ENCODE assay signal across 8 cellular contexts in genomic region chr22:46115755-46116490, GRCh38. TPM values are rescaled to one million over a fixed set of nuclear protein-coding genes. Genes with fewer than 3 reads are reported as not detected.
DNase-seq lines count a peak whose midpoint lies in the region; ATAC-seq and TF ChIP-seq lines count a peak whose summit lies in the region.

No MANE protein-coding gene starts in this region.

- peaks cover 3 to 9% of the 10 kb centered on the region in 2 experiments; a peak in 2 of 4 replicates for H3K36me3 ChIP-seq in HCT116 (ENCODE audit: control insufficient read depth in 1 of 2, insufficient read depth in 2 of 2, low read length in 2 of 2)
- H3K36me3 ChIP-seq in subcutaneous abdominal adipose tissue (ENCODE audit: control insufficient read depth in 5 of 5, insufficient read depth in 5 of 5, low read length in 5 of 5), result peaks cover 0 to 38% (median 27%) of the 10 kb centered on the region in 5 donors

- RAD21 ChIA-PET in HCT116 (lab: Charles Lee; ENCODE audit: low non-redundant PET in 1 of 2, low total read pairs in 2 of 2, uncharacterized antibody in 2 of 2, unreplicated experiment in 2 of 2), result interaction anchor here (0.8 to 1.8 kb wide), 5 partner anchors 109 to 120 kb away, joined by 3 to 27 read pairs (median 6); no protein-coding TSS in a partner anchor

- H3K9me3 ChIP-seq in HCT116 (ENCODE audit: control insufficient read depth in 1 of 2, insufficient read depth in 1 of 2, low read depth in 1 of 2, low read length in 2 of 2) (no peaks in the 10 kb centered on the region), subcutaneous abdominal adipose tissue (ENCODE audit: control insufficient read depth in 5 of 5, low read length in 5 of 5) (no peaks in the 10 kb centered on the region)

- no peaks in the 10 kb centered on the region for H4K20me1 ChIP-seq in HCT116 (ENCODE audit: insufficient read depth)

- TF ChIP-seq RAD21 in HCT116 (IDR thresholded peaks at IDR 0.05; ENCODE audit: low read depth), result no peak

- no peak for TF ChIP-seq CTCF in HCT116 (IDR thresholded peaks at IDR 0.05 in 2 of 3, conservative IDR thresholded peaks at IDR 0.05 in 1 of 3; ENCODE audit: borderline replicate concordance in 1 of 3, insufficient read depth in 1 of 3, low read depth in 2 of 3, low read length in 2 of 3)

- intact Hi-C loops in HCT116 (cut with micrococcal nuclease), result loop anchor here (1.0 kb wide), 2 partner anchors 110 to 121 kb away; no protein-coding TSS in a partner anchor

- peak overlapping the region; percentile 45; the same call in 1 of the 2 replicates for H3K27ac ChIP-seq in HCT116 (ENCODE audit: low read depth, low read length)
- H3K27ac ChIP-seq in caudate nucleus (ENCODE audit: low read depth, low read length), result peak overlapping the region; percentile 58
- H3K27ac ChIP-seq in subcutaneous abdominal adipose tissue (ENCODE audit: low read depth, low read length), result peak overlapping the region; percentile 77

- POLR2A ChIA-PET in HCT116 (lab: Charles Lee), result interaction anchor here (0.9 to 1.3 kb wide), 2 partner anchors 108 to 110 kb away, joined by 3 read pairs; no protein-coding TSS in a partner anchor

- no peaks in the 10 kb centered on the region for H3K27me3 ChIP-seq in HCT116 (ENCODE audit: insufficient read depth, low read length)
- H3K27me3 ChIP-seq in subcutaneous abdominal adipose tissue (ENCODE audit: control insufficient read depth in 5 of 5, insufficient read depth in 4 of 5, low read length in 5 of 5), result no peaks in the 10 kb centered on the region

- no peak overlapping the region for H2AFZ ChIP-seq in HCT116 (ENCODE audit: low read depth, low read length, poor library complexity, severe bottlenecking)

- H3K9ac ChIP-seq in HCT116 (ENCODE audit: low read length) (peak overlapping the region; percentile 27; the same call in 1 of the 2 replicates), subcutaneous abdominal adipose tissue (ENCODE audit: low read length in 5 of 5) (peak overlapping the region in 3 of 5 donors; percentile 15 to 59 (median 54))

- no peak overlapping the region for H3K4me3 ChIP-seq in HCT116 (replicated peaks in 1 of 2; ENCODE audit: low read depth in 1 of 2, low read length in 2 of 2)
- H3K4me3 ChIP-seq in subcutaneous abdominal adipose tissue (ENCODE audit: low read depth in 1 of 5, low read length in 5 of 5), result no peak overlapping the region

- H3K4me2 ChIP-seq in HCT116 (ENCODE audit: low read length), result peak overlapping the region; percentile 40; the same call in 1 of the 2 replicates

- TSS peak; percentile 29 for BruUV-seq in HCT116 (replicated peaks; lab: Mats Ljungman, UMichigan)

- CTCF ChIA-PET in HCT116 (lab: Charles Lee), result interaction anchor here (0.7 to 10.7 kb wide), 9 partner anchors 62 to 153 kb away, joined by 3 to 151 read pairs (median 7); no protein-coding TSS in a partner anchor

- ATAC-seq in HCT116, result peak; percentile 13
- ATAC-seq in left lobe of liver, result peak; percentile 2
- no peak for ATAC-seq in GM21723 (IDR thresholded peaks at IDR 0.05; ENCODE audit: unreplicated experiment)

- H3K79me2 ChIP-seq in HCT116 (ENCODE audit: insufficient read depth, low read length), result no peaks in the 10 kb centered on the region

- no peaks in the 10 kb centered on the region for H3K9me2 ChIP-seq in HCT116 (ENCODE audit: insufficient read depth)

- DNase-seq in HCT116 (ENCODE audit: low read depth, low spot score), result no peak
- DNase-seq in caudate nucleus (lab: John Stamatoyannopoulos, UW), result no peak
- DNase-seq in left lobe of liver (ENCODE audit: low spot score), result no peak
- DNase-seq in NCI-H446 treated with DMSO at 0.1 percent for 48 hours (lab: John Stamatoyannopoulos, UW), result no peak
- no peak for DNase-seq in NCI-H146 (lab: John Stamatoyannopoulos, UW)
- no peak for DNase-seq in stimulated activated CD4-positive, alpha-beta T cell treated with anti-CD3 and anti-CD28 coated beads, Interleukin-12 subunit alpha, Interleukin-12 subunit beta, amount 100 ng/mL, for 4 hours

- H3K4me1 ChIP-seq in HCT116 (ENCODE audit: control insufficient read depth in 1 of 2, insufficient read depth in 2 of 2, low read length in 2 of 2), result peaks cover 5 to 25% of the 10 kb centered on the region in 2 experiments; a peak in 3 of 4 replicates
- H3K4me1 ChIP-seq in subcutaneous abdominal adipose tissue (ENCODE audit: control insufficient read depth in 5 of 5, insufficient read depth in 5 of 5, low read length in 5 of 5), result peaks cover 4 to 67% (median 60%) of the 10 kb centered on the region in 5 donors

- no peak for TF ChIP-seq POLR2A in HCT116 (IDR thresholded peaks at IDR 0.05; ENCODE audit: borderline replicate concordance, extremely low read depth, insufficient read depth, insufficient read length)

TF ChIP-seq in HCT116, 20 proteins besides CTCF, POLR2A, EP300 and RAD21:
- TF ChIP-seq SIN3A (IDR thresholded peaks at IDR 0.05; ENCODE audit: low read depth) (no peak), SP1 (IDR thresholded peaks at IDR 0.05; ENCODE audit: low read depth) (no peak), EZH2 (IDR thresholded peaks at IDR 0.05) (no peak), CBX3 (IDR thresholded peaks at IDR 0.05; ENCODE audit: low read depth) (no peak), ZBTB33 (IDR thresholded peaks at IDR 0.05; ENCODE audit: extremely low read depth, insufficient replicate concordance, low read length) (no peak), ZFX (IDR thresholded peaks at IDR 0.05) (no peak), ELF1 (IDR thresholded peaks at IDR 0.05; ENCODE audit: borderline replicate concordance, low read depth) (no peak), FOSL1 (IDR thresholded peaks at IDR 0.05; ENCODE audit: low read depth) (no peak), POLR2AphosphoS5 (IDR thresholded peaks at IDR 0.05; ENCODE audit: low read depth, low read length) (no peak), YY1 (IDR thresholded peaks at IDR 0.05; ENCODE audit: extremely low read depth, insufficient replicate concordance, low read depth, low read length) (no peak), EGR1 (IDR thresholded peaks at IDR 0.05; ENCODE audit: low read depth) (no peak), ATF3 (IDR thresholded peaks at IDR 0.05) (no peak), MAX (IDR thresholded peaks at IDR 0.05) (no peak), CEBPB (IDR thresholded peaks at IDR 0.05; ENCODE audit: low read depth) (no peak), TCF7L2 (IDR thresholded peaks at IDR 0.05; ENCODE audit: borderline replicate concordance, extremely low read depth, insufficient read depth, insufficient read length) (no peak), EZH2phosphoT487 (IDR thresholded peaks at IDR 0.05; ENCODE audit: borderline replicate concordance) (no peak), ZNF274 (IDR thresholded peaks at IDR 0.05; ENCODE audit: low read depth, low read length) (no peak), SRF (IDR thresholded peaks at IDR 0.05; ENCODE audit: low read depth) (no peak)
- TF ChIP-seq, protein P1, sequence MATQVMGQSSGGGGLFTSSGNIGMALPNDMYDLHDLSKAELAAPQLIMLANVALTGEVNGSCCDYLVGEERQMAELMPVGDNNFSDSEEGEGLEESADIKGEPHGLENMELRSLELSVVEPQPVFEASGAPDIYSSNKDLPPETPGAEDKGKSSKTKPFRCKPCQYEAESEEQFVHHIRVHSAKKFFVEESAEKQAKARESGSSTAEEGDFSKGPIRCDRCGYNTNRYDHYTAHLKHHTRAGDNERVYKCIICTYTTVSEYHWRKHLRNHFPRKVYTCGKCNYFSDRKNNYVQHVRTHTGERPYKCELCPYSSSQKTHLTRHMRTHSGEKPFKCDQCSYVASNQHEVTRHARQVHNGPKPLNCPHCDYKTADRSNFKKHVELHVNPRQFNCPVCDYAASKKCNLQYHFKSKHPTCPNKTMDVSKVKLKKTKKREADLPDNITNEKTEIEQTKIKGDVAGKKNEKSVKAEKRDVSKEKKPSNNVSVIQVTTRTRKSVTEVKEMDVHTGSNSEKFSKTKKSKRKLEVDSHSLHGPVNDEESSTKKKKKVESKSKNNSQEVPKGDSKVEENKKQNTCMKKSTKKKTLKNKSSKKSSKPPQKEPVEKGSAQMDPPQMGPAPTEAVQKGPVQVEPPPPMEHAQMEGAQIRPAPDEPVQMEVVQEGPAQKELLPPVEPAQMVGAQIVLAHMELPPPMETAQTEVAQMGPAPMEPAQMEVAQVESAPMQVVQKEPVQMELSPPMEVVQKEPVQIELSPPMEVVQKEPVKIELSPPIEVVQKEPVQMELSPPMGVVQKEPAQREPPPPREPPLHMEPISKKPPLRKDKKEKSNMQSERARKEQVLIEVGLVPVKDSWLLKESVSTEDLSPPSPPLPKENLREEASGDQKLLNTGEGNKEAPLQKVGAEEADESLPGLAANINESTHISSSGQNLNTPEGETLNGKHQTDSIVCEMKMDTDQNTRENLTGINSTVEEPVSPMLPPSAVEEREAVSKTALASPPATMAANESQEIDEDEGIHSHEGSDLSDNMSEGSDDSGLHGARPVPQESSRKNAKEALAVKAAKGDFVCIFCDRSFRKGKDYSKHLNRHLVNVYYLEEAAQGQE (IDR thresholded peaks at IDR 0.05; ENCODE audit: low read depth), result no peak

RNA-seq across cellular contexts. Expression of gene PPARA, which starts 34.4 kb away (rescaled TPM):
- total RNA-seq in HCT116 (2021; ENCODE audit: unreplicated experiment) (14.5 TPM), left lobe of liver (122 TPM)
- polyA plus RNA-seq in HCT116 (2012), result 4.8 and 5.6 TPM in 2 replicates
